Comparison of ENCODE assay signal across 8 cellular contexts in the genomic region with DNA sequence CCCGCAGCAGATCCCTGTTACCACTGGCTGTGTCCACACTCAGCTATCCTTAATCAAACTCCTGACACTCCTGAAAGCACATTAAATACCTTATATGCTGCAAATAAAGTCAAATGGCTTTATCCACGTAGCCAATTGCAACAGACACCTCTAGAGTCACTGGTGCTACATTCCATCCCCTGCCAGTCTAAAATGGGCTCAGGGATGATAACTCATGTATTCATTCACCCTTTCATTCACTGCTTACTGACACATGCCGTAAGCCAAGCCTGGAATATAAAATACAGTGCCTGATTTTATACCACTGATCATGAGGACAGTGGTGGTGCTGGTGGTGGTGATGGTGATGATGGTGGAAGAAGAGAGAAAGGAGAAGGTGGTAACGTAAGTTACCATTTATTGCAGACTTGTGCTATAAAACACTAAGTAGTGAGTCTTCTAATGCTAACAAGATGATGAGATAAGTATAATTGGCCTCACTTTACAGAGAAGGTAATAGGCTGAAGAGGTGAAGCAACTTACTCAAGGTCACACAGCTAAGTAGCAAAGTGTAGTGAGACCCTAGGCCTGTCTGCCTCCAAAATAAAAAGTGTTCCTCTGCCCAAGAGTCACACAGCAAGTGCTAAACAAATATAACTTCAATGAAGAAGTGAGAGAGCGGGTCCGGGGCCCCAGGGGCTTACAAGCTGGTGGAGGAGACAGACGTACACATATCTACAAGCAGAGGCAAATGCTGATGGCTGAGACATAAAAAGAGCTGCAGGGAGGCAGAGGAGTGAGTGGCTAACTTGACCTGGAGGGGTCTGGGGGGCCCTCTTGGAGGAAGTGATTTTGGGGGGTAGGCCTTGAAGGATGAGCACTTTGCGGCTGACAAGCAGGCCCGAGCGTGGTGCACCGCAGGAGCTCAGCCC. TPM values are rescaled to one million over a fixed set of nuclear protein-coding genes. Genes with fewer than 3 reads are reported as not detected.
DNase-seq lines count a peak whose midpoint lies in the region; ATAC-seq and TF ChIP-seq lines count a peak whose summit lies in the region.

No MANE protein-coding gene starts in this region.

- H3K27ac ChIP-seq in OCI-LY3 (ENCODE audit: low read length), result no peak overlapping the region

- no peak overlapping the region for H2AFZ ChIP-seq in OCI-LY3 (ENCODE audit: low read depth, low read length)

- DNase-seq in epithelial cell of esophagus (ENCODE audit: low read depth) (peak; percentile 5), progenitor cell of endocrine pancreas (ENCODE audit: low spot score, unreplicated experiment) (no peak), HuH-7.5 (ENCODE audit: low spot score) (no peak), foreskin melanocyte (no peak)

- H3K4me2 ChIP-seq in OCI-LY3 (ENCODE audit: low read length), result peak overlapping the region; percentile 76

- H3K36me3 Mint-ChIP-seq in progenitor cell of endocrine pancreas (ENCODE audit: insufficient read depth), result no peaks in the 10 kb centered on the region

- no peaks in the 10 kb centered on the region for H3K36me3 ChIP-seq in ES-I3 (ENCODE audit: insufficient read depth, low read length)
- no peaks in the 10 kb centered on the region for H3K36me3 ChIP-seq in OCI-LY3 (replicated peaks; ENCODE audit: low read depth, low read length)

- peak overlapping the region; percentile 93 for H3K4me3 ChIP-seq in OCI-LY3 (ENCODE audit: low read length)
- peak overlapping the region; percentile 76 for H3K4me3 ChIP-seq in epithelial cell of esophagus (ENCODE audit: low read length)

- H3K4me1 Mint-ChIP-seq in progenitor cell of endocrine pancreas (ENCODE audit: low read depth), result peaks cover 9% of the 10 kb centered on the region

- H3K79me2 ChIP-seq in OCI-LY3 (ENCODE audit: low read length), result peaks cover 22% of the 10 kb centered on the region

- H3K27me3 Mint-ChIP-seq in progenitor cell of endocrine pancreas, result peaks cover 25% of the 10 kb centered on the region

- TF ChIP-seq CTCF in OCI-LY3 (IDR thresholded peaks at IDR 0.05; ENCODE audit: low read depth, low read length), result no peak
- TF ChIP-seq CTCF in epithelial cell of esophagus (IDR thresholded peaks at IDR 0.05; ENCODE audit: insufficient read depth, low read depth, low read length, missing control alignments), result no peak
- no peak for TF ChIP-seq CTCF in progenitor cell of endocrine pancreas (IDR thresholded peaks at IDR 0.05; ENCODE audit: unreplicated experiment)

- H3K27ac Mint-ChIP-seq in progenitor cell of endocrine pancreas, result peak overlapping the region; percentile 51

- H4K20me1 ChIP-seq in OCI-LY3 (ENCODE audit: insufficient read depth, low read length), result no peaks in the 10 kb centered on the region

- H3K9me3 ChIP-seq in ES-I3 (ENCODE audit: control insufficient read depth, insufficient read depth, low read length) (no peaks in the 10 kb centered on the region), OCI-LY3 (ENCODE audit: insufficient read depth, low read length) (no peaks in the 10 kb centered on the region)

- H3K4me3 Mint-ChIP-seq in progenitor cell of endocrine pancreas (ENCODE audit: low read depth), result peak overlapping the region; percentile 78

- peaks cover 16% of the 10 kb centered on the region; the same call in 1 of the 2 replicates for H3K27me3 ChIP-seq in OCI-LY3 (ENCODE audit: low read depth, low read length)

- H3K9ac ChIP-seq in ES-I3 (ENCODE audit: low read depth, low read length) (peak overlapping the region; percentile 41), OCI-LY3 (ENCODE audit: low read length) (peak overlapping the region; percentile 62)

- H3K4me1 ChIP-seq in ES-I3 (ENCODE audit: insufficient read depth, low read length) (0 out of 2 replicates have a peak, but pooled peaks cover 3% of the 10 kb centered on the region), OCI-LY3 (ENCODE audit: low read length) (peaks cover 34% of the 10 kb centered on the region)

- H3K9me3 Mint-ChIP-seq in progenitor cell of endocrine pancreas (ENCODE audit: low read depth), result no peaks in the 10 kb centered on the region

- ATAC-seq in GM18511 (IDR thresholded peaks at IDR 0.05; ENCODE audit: unreplicated experiment) (no peak), HG03354 (IDR thresholded peaks at IDR 0.05; ENCODE audit: poor library complexity, severe bottlenecking, unreplicated experiment) (no peak)

RNA-seq across cellular contexts. Expression of a gene that starts 1.2 kb away (rescaled TPM):
- 5.3 and 5.5 TPM in 2 replicates for total RNA-seq in progenitor cell of endocrine pancreas
